In the genomic region with DNA sequence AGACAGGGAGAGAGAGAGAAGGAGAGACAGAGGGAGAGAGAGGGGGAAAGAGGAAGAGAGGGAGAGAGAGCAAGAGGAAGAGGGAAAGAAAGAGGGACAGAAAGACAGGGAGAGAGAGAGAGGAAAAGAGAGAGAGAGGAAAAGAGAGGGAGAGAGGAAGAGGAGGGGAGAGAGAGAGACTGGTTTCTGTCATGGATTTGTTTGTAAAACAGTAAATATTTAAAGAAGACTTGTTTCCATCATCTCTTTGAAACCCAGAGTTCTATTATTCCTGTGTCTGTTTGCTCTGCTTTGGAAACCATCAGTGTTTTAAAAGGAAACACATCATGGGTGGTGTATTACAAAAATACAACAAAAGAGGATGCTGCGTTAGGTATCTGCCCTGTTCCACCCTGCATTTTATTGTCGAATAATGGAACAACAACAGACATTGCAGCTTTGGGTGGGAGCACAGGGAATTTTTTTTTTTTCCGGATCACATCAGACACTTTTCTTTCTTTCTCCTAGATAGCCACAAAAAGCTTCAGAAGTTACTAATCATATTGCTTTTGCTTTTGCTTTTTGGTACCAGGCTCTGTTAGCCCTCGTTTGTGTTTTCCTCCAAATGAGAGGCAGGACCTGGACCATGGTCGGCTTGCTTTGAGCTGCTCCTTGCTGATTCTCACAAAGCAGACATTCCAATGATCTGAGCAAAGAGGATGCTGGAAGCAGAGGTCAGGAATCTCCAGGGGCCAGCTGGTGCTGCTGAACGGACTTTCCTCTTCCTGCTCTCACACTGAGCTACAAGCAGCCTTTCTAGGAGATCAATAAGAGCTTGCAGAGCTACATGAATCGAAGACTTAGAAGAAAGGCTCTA, we compare ENCODE assay signal across 9 cellular contexts.
DNase-seq lines count a peak whose midpoint lies in the region; ATAC-seq and TF ChIP-seq lines count a peak whose summit lies in the region.
"Had no signal": no experiment of that assay in that cellular context is flagged by ENCODE, and none has a peak within 500 bp of the region (broad histone marks: within the 10 kb centered on the region; RNA-seq: fewer than 3 reads in every experiment).

No MANE protein-coding gene starts in this region.

- peak overlapping the region; percentile 71 for H3K9ac ChIP-seq in smooth muscle cell (ENCODE audit: low read depth)

- peak overlapping the region; percentile 70 for H3K4me2 ChIP-seq in smooth muscle cell

- no peak overlapping the region for H3K27ac ChIP-seq in right cardiac atrium (ENCODE audit: low read length)
- peak overlapping the region; percentile 87 for H3K27ac ChIP-seq in smooth muscle cell (ENCODE audit: low read depth)
- H3K27ac ChIP-seq: neutrophil had no signal

- no peaks in the 10 kb centered on the region for H3K36me3 ChIP-seq in smooth muscle cell (ENCODE audit: low read depth)
- H3K36me3 ChIP-seq: neutrophil had no signal

- WGBS in right cardiac atrium = 28% methylated on average over 7 of the region's 7 CpGs
- 35% methylated on average over 7 of the region's 7 CpGs for WGBS in smooth muscle cell (ENCODE audit: low lambda C conversion rate)

- H4K20me1 ChIP-seq in smooth muscle cell (ENCODE audit: low read depth) = no peaks in the 10 kb centered on the region

- no peaks in the 10 kb centered on the region for H3K27me3 ChIP-seq in right cardiac atrium (ENCODE audit: control insufficient read depth, insufficient read depth)
- H3K27me3 ChIP-seq in smooth muscle cell (ENCODE audit: low read depth) = no peaks in the 10 kb centered on the region
- H3K27me3 ChIP-seq: neutrophil had no signal

- intact Hi-C loops in right cardiac atrium (cut with DNase I) = no loop called here

- H2AFZ ChIP-seq in smooth muscle cell (ENCODE audit: low read depth) = no peak overlapping the region

- no peak for TF ChIP-seq POLR2A in GM18505 (IDR thresholded peaks at IDR 0.05; ENCODE audit: borderline replicate concordance, extremely low read depth, insufficient read depth, insufficient read length)

- H3K9me3 ChIP-seq in right cardiac atrium (ENCODE audit: control insufficient read depth, low read length) (no peaks in the 10 kb centered on the region), smooth muscle cell (replicated peaks; ENCODE audit: low read depth) (no peaks in the 10 kb centered on the region)
- H3K9me3 ChIP-seq: neutrophil had no signal

- DNase-seq in HK-2 (ENCODE audit: unreplicated experiment) (peak; percentile 39), amniotic stem cell (lab: John Stamatoyannopoulos, UW) (peak; percentile 54), right cardiac atrium (peak; percentile 38 to 77 (median 63)), smooth muscle cell (lab: John Stamatoyannopoulos, UW; ENCODE audit: unreplicated experiment) (no peak), NCI-H2081 (lab: John Stamatoyannopoulos, UW) (no peak)

- ATAC-seq in right cardiac atrium (peak; percentile 67 to 90), HG02884 (IDR thresholded peaks at IDR 0.05; ENCODE audit: unreplicated experiment) (no peak), HG03135 (IDR thresholded peaks at IDR 0.05; ENCODE audit: unreplicated experiment) (no peak), GM18505 (IDR thresholded peaks at IDR 0.05; ENCODE audit: unreplicated experiment) (no peak)

- H3K4me1 ChIP-seq in right cardiac atrium (ENCODE audit: control insufficient read depth, insufficient read depth, low read length) (peaks cover 7% of the 10 kb centered on the region), smooth muscle cell (ENCODE audit: low read depth) (peaks cover 26% of the 10 kb centered on the region)

- no peak for TF ChIP-seq CTCF in smooth muscle cell (IDR thresholded peaks at IDR 0.05; ENCODE audit: borderline replicate concordance, insufficient read depth, poor library complexity, severe bottlenecking)

- H3F3A ChIP-seq in smooth muscle cell (ENCODE audit: low read depth) = peaks cover 16% of the 10 kb centered on the region

- H3K4me3 ChIP-seq in right cardiac atrium (ENCODE audit: low read length) = no peak overlapping the region
- H3K4me3 ChIP-seq in smooth muscle cell = no peak overlapping the region

- no peaks in the 10 kb centered on the region for H3K79me2 ChIP-seq in smooth muscle cell (ENCODE audit: low read depth)

Comparison
In these comparisons a context has a peak if more than half of its experiments do, and no peak if none do; other contexts are left out.
1. DNase-seq: peak in HK-2 (single experiment), amniotic stem cell (single experiment) and right cardiac atrium (3 of 3); none in smooth muscle cell (single experiment) and NCI-H2081 (0 of 2).
2. ATAC-seq: peak in right cardiac atrium (2 of 2); none in HG02884 (single experiment), HG03135 (single experiment) and GM18505 (single experiment).